In genomic region chr22:36267896-36268485, GRCh38 we compare ENCODE assay signal across 18 cellular contexts. TPM values are rescaled to one million over a fixed set of nuclear protein-coding genes. Genes with fewer than 3 reads are reported as not detected.
DNase-seq lines count a peak whose midpoint lies in the region; ATAC-seq, FAIRE-seq and TF ChIP-seq lines count a peak whose summit lies in the region.
"Had no signal": no experiment of that assay in that cellular context is flagged by ENCODE, and none has a peak within 500 bp of the region (broad histone marks: within the 10 kb centered on the region; RNA-seq: fewer than 3 reads in every experiment).

No MANE protein-coding gene starts in this region.

- H3K4me3 ChIP-seq in K562, result no peak overlapping the region
- H3K4me3 ChIP-seq in brain microvascular endothelial cell (ENCODE audit: low read depth, low read length), result no peak overlapping the region
- H3K4me3 ChIP-seq: BLaER1, HAP-1 had no signal

- no peaks in the 10 kb centered on the region for H3K9me3 Mint-ChIP-seq in activated T-cell treated with anti-CD3 and anti-CD28 coated beads, Interleukin-2, amount 50 U/mL, for 24 hours
- H3K9me3 Mint-ChIP-seq in HFFc6, result no peaks in the 10 kb centered on the region
- H3K9me3 Mint-ChIP-seq in activated CD8-positive, alpha-beta memory T cell treated with anti-CD3 and anti-CD28 coated beads, Interleukin-2, amount 10 ng/mL, durations not matched to agents 7 days and 5 days (ENCODE audit: low read depth), result no peaks in the 10 kb centered on the region
- H3K9me3 Mint-ChIP-seq: CD8-positive, alpha-beta memory T cell had no signal

- no peak for TF ChIP-seq EP300 in K562 (IDR thresholded peaks at IDR 0.05; ENCODE audit: low read length)

- H3K36me3 ChIP-seq in K562 (ENCODE audit: control insufficient read depth, insufficient read depth, low read length) (peaks cover 14% of the 10 kb centered on the region; the same call in 1 of the 3 replicates), brain microvascular endothelial cell (replicated peaks) (no peaks in the 10 kb centered on the region)
- H3K36me3 ChIP-seq: HAP-1 had no signal

- intact Hi-C loops in K562 (cut with micrococcal nuclease), result no loop called here
- intact Hi-C loops in posterior vena cava (cut with DNase I), result no loop called here

- H3K4me2 ChIP-seq in K562 (ENCODE audit: insufficient read depth, low read length), result no peak overlapping the region
- H3K4me2 ChIP-seq: BLaER1 had no signal

- peaks cover 0 to 6% of the 10 kb centered on the region in 2 experiments; a peak in 4 of 5 replicates for H3K4me1 ChIP-seq in K562 (replicated peaks in 1 of 2; ENCODE audit: control insufficient read depth in 2 of 2, insufficient read depth in 2 of 2, low read length in 2 of 2)
- H3K4me1 ChIP-seq: BLaER1, HAP-1 had no signal

- no peaks in the 10 kb centered on the region for H3K79me2 ChIP-seq in K562 (ENCODE audit: control insufficient read depth, insufficient read depth, low read length)

- no peak overlapping the region for H2AFZ ChIP-seq in K562 (ENCODE audit: low read depth, low read length)

- H3K27ac ChIP-seq in K562 (ENCODE audit: extremely low read depth, low read depth, low read length), result no peak overlapping the region
- no peak overlapping the region for H3K27ac ChIP-seq in brain microvascular endothelial cell
- H3K27ac ChIP-seq: BLaER1 had no signal

- no peaks in the 10 kb centered on the region for H4K20me1 ChIP-seq in K562 (replicated peaks; ENCODE audit: control insufficient read depth, insufficient read depth, low read length)
- H4K20me1 ChIP-seq: BLaER1 had no signal

- in situ Hi-C loops in K562 (cut with MboI) (no loop called here), brain microvascular endothelial cell (cut with HindIII; ENCODE audit: low pct_ligation_motif_present, low sequenced_read_pairs) (loop anchor here (25.0 kb wide), 1 partner anchor 106 kb away; the partner anchor contains the start of gene APOL3)

- no peaks in the 10 kb centered on the region for H3K27me3 Mint-ChIP-seq in activated T-cell treated with anti-CD3 and anti-CD28 coated beads, Interleukin-2, amount 50 U/mL, for 24 hours
- peaks cover 23% of the 10 kb centered on the region for H3K27me3 Mint-ChIP-seq in HFFc6 (ENCODE audit: insufficient read depth)
- H3K27me3 Mint-ChIP-seq in activated CD8-positive, alpha-beta memory T cell treated with anti-CD3 and anti-CD28 coated beads, Interleukin-2, amount 10 ng/mL, durations not matched to agents 7 days and 5 days, result no peaks in the 10 kb centered on the region

- no peak for DNase-seq in activated T-cell treated with anti-CD3 and anti-CD28 coated beads, Interleukin-2, amount 50 U/mL, for 24 hours
- no peak for DNase-seq in activated T-cell treated with anti-CD3 and anti-CD28 coated beads, Interleukin-2, amount 50 U/mL, for 48 hours
- DNase-seq in HFFc6 (no peak), K562 (ENCODE audit: extremely low read depth in 1 of 4, low spot score in 3 of 4) (no peak), posterior vena cava (ENCODE audit: low spot score) (peak; percentile 74), brain microvascular endothelial cell (no peak), T-helper 2 cell (no peak)
- no peak for DNase-seq in activated CD8-positive, alpha-beta memory T cell treated with anti-CD3 and anti-CD28 coated beads, Interleukin-2, amount 10 ng/mL, durations not matched to agents 7 days and 5 days
- DNase-seq: 8988T; AML-193; Caco-2; CD8-positive, alpha-beta memory T cell; DND-41; GF-D8 had no signal

- H3K9me1 ChIP-seq in K562 (ENCODE audit: control insufficient read depth, insufficient read depth, low read length), result no peaks in the 10 kb centered on the region

- WGBS in K562 (ENCODE audit: insufficient coverage, low coverage, missing lambda C conversion rate), result 70% methylated on average over 8 of the region's 11 CpGs

- no peaks in the 10 kb centered on the region for H3K27me3 ChIP-seq in K562 (ENCODE audit: control insufficient read depth in 2 of 2, insufficient read depth in 2 of 2, low read length in 2 of 2)
- H3K27me3 ChIP-seq in brain microvascular endothelial cell (replicated peaks), result no peaks in the 10 kb centered on the region
- H3K27me3 ChIP-seq: BLaER1 had no signal

- H3K9ac ChIP-seq in K562 (ENCODE audit: insufficient read depth in 1 of 2, low read depth in 2 of 2, low read length in 2 of 2), result no peak overlapping the region
- H3K9ac ChIP-seq: BLaER1 had no signal

- TF ChIP-seq POLR2A in K562 (conservative IDR thresholded peaks at IDR 0.05), result no peak

- CTCF ChIA-PET in K562 (lab: Yijun Ruan, JAX; ENCODE audit: low intra/inter-chr PET ratio), result no interaction called here
- CTCF ChIA-PET in activated CD8-positive, alpha-beta memory T cell treated with anti-CD3 and anti-CD28 coated beads, Interleukin-2, amount 10 ng/mL, durations not matched to agents 7 days and 5 days (lab: Charles Lee), result interaction anchor here (1.1 to 1.4 kb wide), 2 partner anchors 8 to 28 kb away, joined by 3 to 4 read pairs; no protein-coding TSS in a partner anchor

- no peaks in the 10 kb centered on the region for H3K9me3 ChIP-seq in K562 (replicated peaks; ENCODE audit: control insufficient read depth, insufficient read depth, low read depth, low read length)
- H3K9me3 ChIP-seq: BLaER1, Caco-2, HAP-1 had no signal

- H3K27ac Mint-ChIP-seq in activated T-cell treated with anti-CD3 and anti-CD28 coated beads, Interleukin-2, amount 50 U/mL, for 24 hours, result peak overlapping the region; percentile 23
- H3K27ac Mint-ChIP-seq in HFFc6, result no peak overlapping the region
- H3K27ac Mint-ChIP-seq in activated CD8-positive, alpha-beta memory T cell treated with anti-CD3 and anti-CD28 coated beads, Interleukin-2, amount 10 ng/mL, durations not matched to agents 7 days and 5 days, result no peak overlapping the region

- no peaks in the 10 kb centered on the region for H3K4me1 Mint-ChIP-seq in activated T-cell treated with anti-CD3 and anti-CD28 coated beads, Interleukin-2, amount 50 U/mL, for 24 hours (ENCODE audit: low read depth)
- peaks cover 5% of the 10 kb centered on the region; the same call in 1 of the 2 replicates for H3K4me1 Mint-ChIP-seq in HFFc6 (ENCODE audit: low read depth)
- no peaks in the 10 kb centered on the region for H3K4me1 Mint-ChIP-seq in activated CD8-positive, alpha-beta memory T cell treated with anti-CD3 and anti-CD28 coated beads, Interleukin-2, amount 10 ng/mL, durations not matched to agents 7 days and 5 days

- no peak overlapping the region for H3K4me3 Mint-ChIP-seq in activated T-cell treated with anti-CD3 and anti-CD28 coated beads, Interleukin-2, amount 50 U/mL, for 24 hours
- H3K4me3 Mint-ChIP-seq in HFFc6, result peak overlapping the region; percentile 31; the same call in 1 of the 2 replicates
- H3K4me3 Mint-ChIP-seq in activated CD8-positive, alpha-beta memory T cell treated with anti-CD3 and anti-CD28 coated beads, Interleukin-2, amount 10 ng/mL, durations not matched to agents 7 days and 5 days, result no peak overlapping the region
- H3K4me3 Mint-ChIP-seq: CD8-positive, alpha-beta memory T cell had no signal

- no TSS peak for BruUV-seq in K562 (replicated peaks; lab: Mats Ljungman, UMichigan)

- no peak for ATAC-seq in K562
- no peak for ATAC-seq in activated CD8-positive, alpha-beta memory T cell treated with anti-CD3 and anti-CD28 coated beads, Interleukin-2, amount 10 ng/mL, durations not matched to agents 7 days and 5 days

- H3K36me3 Mint-ChIP-seq in activated T-cell treated with anti-CD3 and anti-CD28 coated beads, Interleukin-2, amount 50 U/mL, for 24 hours (ENCODE audit: low read depth), result peaks cover 52% of the 10 kb centered on the region
- H3K36me3 Mint-ChIP-seq in HFFc6 (ENCODE audit: low read depth), result peaks cover 10% of the 10 kb centered on the region
- H3K36me3 Mint-ChIP-seq in activated CD8-positive, alpha-beta memory T cell treated with anti-CD3 and anti-CD28 coated beads, Interleukin-2, amount 10 ng/mL, durations not matched to agents 7 days and 5 days, result peaks cover 38% of the 10 kb centered on the region

- peak; percentile 15 for FAIRE-seq in K562 (lab: Jason Lieb, UNC)
- FAIRE-seq: H1, HTR-8/SVneo had no signal

- TF ChIP-seq RAD21 in K562 (CRISPR knock-in tag; conservative IDR thresholded peaks at IDR 0.05 in 1 of 2, IDR thresholded peaks at IDR 0.05 in 1 of 2), result no peak

- POLR2A ChIA-PET in K562 (lab: Yijun Ruan, JAX), result no interaction called here

- TF ChIP-seq CTCF in HFFc6 (IDR thresholded peaks at IDR 0.05) (no peak), K562 (IDR thresholded peaks at IDR 0.05 in 2 of 3, conservative IDR thresholded peaks at IDR 0.05 in 1 of 3; ENCODE audit: insufficient read depth in 2 of 3, low read depth in 1 of 3, low read length in 3 of 3) (no peak), brain microvascular endothelial cell (IDR thresholded peaks at IDR 0.05; ENCODE audit: low read depth, low read length, missing control alignments) (no peak)

RNA-seq across cellular contexts. Expression of gene APOL1, which starts 15.1 kb away (rescaled TPM):
- total RNA-seq in HFFc6 (2021; fragmentation: NEBNext Ultra II Directional; extraction: Animal tissue kit (Norgen Biotek cat#: 25700)), result 1 to 10 TPM in 4 of 6 experiments, under 1 TPM in 2; 0.55 to 6.2 (median 4.9) TPM
- 16.6 and 19.1 TPM in 2 replicates for total RNA-seq in K562 (2011; cell fraction: chromatin; rRNA removed; ENCODE audit: low replicate concordance)
- 16.3 and 21.5 TPM in 2 replicates for total RNA-seq in K562 (2011; cell fraction: nucleolus; rRNA removed)
- total RNA-seq in K562 (2011; cell fraction: nucleoplasm; rRNA removed), result 19.4 and 21.1 TPM in 2 replicates
- total RNA-seq in K562 (2014; rRNA removed) (5.8 TPM in 2 replicates), K562 (2014; rRNA removed; fragmentation: Illumina TruSeq; extraction: Trizol) (3.5 and 4.1 TPM in 2 replicates), K562 (2015; rRNA removed; fragmentation: Illumina TruSeq; extraction: Trizol) (7.0 and 7.3 TPM in 2 replicates), K562 (2021) (8.1 and 9.0 TPM in 2 replicates), posterior vena cava (10 to 100 TPM; 39.9 to 69.3 TPM)
- polyA plus RNA-seq in K562 (2011; rRNA removed) (4.7 and 5.6 TPM in 2 replicates), K562 (2014; fragmentation: Illumina TruSeq; extraction: Trizol) (9.5 and 9.7 TPM in 2 replicates), K562 (2014; fragmentation: Nextera tagmentation; extraction: Ambion mirVana) (1 to 10 TPM; 2.5 to 4.2 TPM), K562 (2014; rRNA removed) (5.3 and 6.9 TPM in 2 replicates)
- polyA plus RNA-seq in K562 (2011; cell fraction: cytosol; rRNA removed), result 2.8 and 4.2 TPM in 2 replicates
- 7.4 and 14.5 TPM in 2 replicates for polyA plus RNA-seq in K562 (2011; cell fraction: nucleus; rRNA removed)
- 21.2 and 33.8 TPM in 2 replicates for polyA plus RNA-seq in K562 (2012)
- 4.9 and 5.3 TPM in 2 replicates for polyA minus RNA-seq in K562 (2011; rRNA and poly(A)+ RNA removed)
- 1.2 and 5.9 TPM in 2 replicates for polyA minus RNA-seq in K562 (2011; cell fraction: cytosol; rRNA and poly(A)+ RNA removed)
- 2.6 and 3.2 TPM in 2 replicates for polyA minus RNA-seq in K562 (2011; cell fraction: nucleus; rRNA and poly(A)+ RNA removed)
- total RNA-seq in activated CD8-positive, alpha-beta memory T cell treated with anti-CD3 and anti-CD28 coated beads, Interleukin-2, amount 10 ng/mL, durations not matched to agents 7 days and 5 days, result 10 to 100 TPM; 55.6 to 61.6 TPM
- total RNA-seq: H1 had no signal
- polyA plus RNA-seq: H1 had no signal

RNA-seq across cellular contexts. Expression of gene APOL2, which starts 28.7 kb away (rescaled TPM):
- 10 to 100 TPM; 27.7 to 42.5 (median 38.5) TPM for total RNA-seq in HFFc6 (2021; fragmentation: NEBNext Ultra II Directional; extraction: Animal tissue kit (Norgen Biotek cat#: 25700))
- 7.9 and 14.5 TPM in 2 replicates for total RNA-seq in K562 (2011; cell fraction: chromatin; rRNA removed; ENCODE audit: low replicate concordance)
- total RNA-seq in K562 (2011; cell fraction: nucleolus; rRNA removed), result 9.6 and 11.0 TPM in 2 replicates
- total RNA-seq in K562 (2011; cell fraction: nucleoplasm; rRNA removed), result 11.5 and 15.8 TPM in 2 replicates
- total RNA-seq in K562 (2014; rRNA removed) (8.9 and 9.7 TPM in 2 replicates), K562 (2014; rRNA removed; fragmentation: Illumina TruSeq; extraction: Trizol) (9.3 and 10.6 TPM in 2 replicates), K562 (2015; rRNA removed; fragmentation: Illumina TruSeq; extraction: Trizol) (9.6 and 10.6 TPM in 2 replicates), K562 (2021) (9.7 and 10.6 TPM in 2 replicates), posterior vena cava (10 to 100 TPM; 50.5 to 54.4 TPM)
- polyA plus RNA-seq in K562 (2011; rRNA removed) (5.4 and 7.7 TPM in 2 replicates), K562 (2014; fragmentation: Illumina TruSeq; extraction: Trizol) (8.9 and 9.4 TPM in 2 replicates), K562 (2014; fragmentation: Nextera tagmentation; extraction: Ambion mirVana) (1 to 10 TPM; 2.7 to 6.8 TPM), K562 (2014; rRNA removed) (6.6 and 6.9 TPM in 2 replicates)
- 5.7 and 7.9 TPM in 2 replicates for polyA plus RNA-seq in K562 (2011; cell fraction: cytosol; rRNA removed)
- 7.8 and 12.8 TPM in 2 replicates for polyA plus RNA-seq in K562 (2011; cell fraction: nucleus; rRNA removed)
- 12.3 and 12.8 TPM in 2 replicates for polyA plus RNA-seq in K562 (2012)
- 7.8 and 13.2 TPM in 2 replicates for polyA minus RNA-seq in K562 (2011; rRNA and poly(A)+ RNA removed)
- polyA minus RNA-seq in K562 (2011; cell fraction: cytosol; rRNA and poly(A)+ RNA removed), result 3.5 and 6.3 TPM in 2 replicates
- polyA minus RNA-seq in K562 (2011; cell fraction: nucleus; rRNA and poly(A)+ RNA removed), result 2.4 and 3.6 TPM in 2 replicates
- 10 to 100 TPM; 82.6 to 86.4 TPM for total RNA-seq in activated CD8-positive, alpha-beta memory T cell treated with anti-CD3 and anti-CD28 coated beads, Interleukin-2, amount 10 ng/mL, durations not matched to agents 7 days and 5 days
